In the genomic region with DNA sequence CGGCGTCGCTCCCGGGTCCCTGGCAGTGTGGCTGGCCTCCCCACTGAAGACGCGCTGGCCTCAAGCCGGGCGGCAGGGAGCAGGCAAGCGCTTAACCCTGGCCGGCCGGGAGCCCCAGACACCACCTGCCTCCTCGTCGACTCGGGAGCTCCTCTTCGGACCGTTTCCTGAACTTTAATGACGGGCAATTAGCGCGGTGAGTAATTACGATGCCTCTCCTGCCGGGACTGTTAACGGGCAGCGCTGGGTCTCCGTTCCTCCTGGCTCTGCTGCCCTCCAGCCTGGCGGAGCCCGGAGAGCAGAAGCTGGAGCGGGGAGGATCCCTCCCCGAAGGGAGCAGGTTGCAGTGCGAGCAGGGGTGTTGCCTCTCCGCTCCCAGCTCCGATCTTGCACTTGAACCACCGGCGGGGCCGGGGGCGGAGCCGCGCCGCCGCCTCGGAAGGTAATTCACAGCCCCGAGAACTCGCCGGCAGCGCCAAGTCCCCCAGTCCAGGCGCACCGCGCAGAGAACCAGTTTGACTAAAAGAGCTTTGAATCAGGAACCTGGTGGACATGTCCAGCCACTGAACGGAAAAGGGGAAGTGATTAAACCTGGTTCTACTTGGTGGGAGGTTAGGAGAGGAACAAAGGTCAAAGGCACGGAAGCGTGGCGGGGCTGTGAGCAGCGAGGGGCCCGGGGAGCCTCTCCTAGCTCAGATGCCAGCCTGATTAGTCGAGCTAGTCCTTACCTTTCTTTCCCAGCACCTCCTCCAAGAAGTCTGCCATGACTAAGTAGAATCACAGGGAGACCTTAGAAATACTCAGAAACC, we compare ENCODE assay signal across 8 cellular contexts. TPM values are rescaled to one million over a fixed set of nuclear protein-coding genes. Genes with fewer than 3 reads are reported as not detected.
DNase-seq lines count a peak whose midpoint lies in the region; ATAC-seq and TF ChIP-seq lines count a peak whose summit lies in the region.

No MANE protein-coding gene starts in this region.

- no peaks in the 10 kb centered on the region for H3K36me3 ChIP-seq in kidney epithelial cell (ENCODE audit: control insufficient read depth, insufficient read depth, low read length)

- no peaks in the 10 kb centered on the region for H3K36me3 Mint-ChIP-seq in MCF 10A (ENCODE audit: insufficient read depth, unreplicated experiment)

- intact Hi-C loops in MCF 10A (cut with micrococcal nuclease) = no loop called here

- POLR2A ChIA-PET in MCF 10A (lab: Yijun Ruan, JAX) = interaction anchor here (0.6 to 5.5 kb wide), 14 partner anchors 9 to 509 kb away, joined by 3 to 49 read pairs (median 3); no protein-coding TSS in a partner anchor

- H3K9me3 Mint-ChIP-seq in MCF 10A (ENCODE audit: unreplicated experiment) = no peaks in the 10 kb centered on the region

- CTCF ChIA-PET in MCF 10A (lab: Yijun Ruan, JAX) = interaction anchor here (0.6 to 13.2 kb wide), 16 partner anchors 11 to 1391 kb away, joined by 3 to 117 read pairs (median 4); partner anchors contain the start of gene PIK3C2B

- no peaks in the 10 kb centered on the region for H3K27me3 Mint-ChIP-seq in MCF 10A (ENCODE audit: insufficient read depth, unreplicated experiment)

- TF ChIP-seq CTCF in GM12865 (IDR thresholded peaks at IDR 0.05; ENCODE audit: insufficient read depth, low read depth, low read length, missing control alignments) (no peak), LNCaP clone FGC (IDR thresholded peaks at IDR 0.05; ENCODE audit: control insufficient read depth, extremely low read depth, insufficient read depth) (no peak), MCF 10A (IDR thresholded peaks at IDR 0.05; ENCODE audit: unreplicated experiment) (no peak), kidney epithelial cell (IDR thresholded peaks at IDR 0.05; ENCODE audit: insufficient read depth, low read length, poor library complexity, severe bottlenecking) (no peak)

- H3K4me3 ChIP-seq in GM12865 (ENCODE audit: low read depth, low read length) (peak overlapping the region; percentile 32; the same call in 1 of the 2 replicates), LNCaP clone FGC (ENCODE audit: low read depth, low read length) (peak overlapping the region; percentile 19), kidney epithelial cell (ENCODE audit: low read depth, low read length) (peak overlapping the region; percentile 48)

- DNase-seq in GM12865 (ENCODE audit: low read depth) (peak; percentile 27), LNCaP clone FGC (ENCODE audit: low read depth) (no peak), T-helper 2 cell (peak; percentile 22 to 39 (median 32)), MCF 10A (ENCODE audit: unreplicated experiment) (peak; percentile 46), kidney epithelial cell (ENCODE audit: low read depth) (peak; percentile 29)
- peak; percentile 25 for DNase-seq in stimulated activated CD4-positive, alpha-beta T cell treated with anti-CD3 and anti-CD28 coated beads, Interleukin-1b, Interleukin-23, amount 100 ng/mL, for 48 hours

- H3K27ac Mint-ChIP-seq in MCF 10A (ENCODE audit: low read depth, unreplicated experiment) = no peak overlapping the region

- H3K4me3 Mint-ChIP-seq in MCF 10A (ENCODE audit: unreplicated experiment) = peak overlapping the region; percentile 70

- peaks cover 5% of the 10 kb centered on the region for H3K4me1 Mint-ChIP-seq in MCF 10A (ENCODE audit: insufficient read depth, unreplicated experiment)

- ATAC-seq in HG02981 (IDR thresholded peaks at IDR 0.05; ENCODE audit: unreplicated experiment) (no peak), GM19397 (IDR thresholded peaks at IDR 0.05; ENCODE audit: unreplicated experiment) (no peak)

- H3K27me3 ChIP-seq in kidney epithelial cell (ENCODE audit: control insufficient read depth, insufficient read depth, low read length) = no peaks in the 10 kb centered on the region

- no TSS peak for BruUV-seq in MCF 10A (replicated peaks; lab: Mats Ljungman, UMichigan)

RNA-seq across cellular contexts. Expression of gene PLEKHA6, which starts 18.3 kb away (rescaled TPM):
- total RNA-seq in MCF 10A (2022) (65.9 and 75.9 TPM in 2 replicates), kidney epithelial cell (15.4 and 48.9 TPM in 2 replicates)

RNA-seq across cellular contexts. Expression of gene PPP1R15B, which starts 33.6 kb away (rescaled TPM):
- total RNA-seq in MCF 10A (2022) (86.0 and 94.8 TPM in 2 replicates), kidney epithelial cell (42.1 and 43.8 TPM in 2 replicates)
